Comparison of ENCODE assay signal across 11 cellular contexts in the genomic region with DNA sequence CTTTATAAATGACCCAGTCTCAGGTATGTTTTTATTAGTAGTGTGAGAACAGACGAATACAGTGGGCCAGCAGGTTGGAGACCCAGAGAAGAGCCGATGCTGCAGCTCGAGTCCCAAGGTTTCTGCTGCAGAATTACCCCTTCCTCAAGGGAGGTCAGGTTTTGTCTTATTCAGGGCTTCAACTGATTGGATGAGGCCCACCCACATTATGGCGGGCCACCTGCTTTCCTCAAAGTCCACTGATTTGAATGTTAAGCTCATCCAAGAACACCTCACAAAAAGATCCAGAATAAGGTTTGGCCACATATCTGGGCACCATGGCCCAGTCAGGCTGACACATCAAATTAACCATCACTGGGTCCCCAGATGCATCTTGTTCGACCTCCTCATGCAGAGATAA.
"Had no signal": no experiment of that assay in that cellular context is flagged by ENCODE, and none has a peak within 500 bp of the region (broad histone marks: within the 10 kb centered on the region; RNA-seq: fewer than 3 reads in every experiment).

No MANE protein-coding gene starts in this region.

- H3K27ac Mint-ChIP-seq: GM23338, HFFc6 had no signal

- H3K4me2 ChIP-seq: GM23338 had no signal

- FAIRE-seq: H1, H54 had no signal

- H3K27ac ChIP-seq: GM23248 had no signal

- ATAC-seq: GM23338, HCT116 had no signal

- H3K9me3 Mint-ChIP-seq: GM23338, H9, HFFc6 had no signal

- H2AFZ ChIP-seq: GM23248, GM23338 had no signal

- H3K36me3 ChIP-seq: HAP-1 had no signal

- H3K4me1 ChIP-seq: HAP-1 had no signal

- DNase-seq: GM23248, GOT3, H7, H9, HCEC 1CT, HFFc6 had no signal

- H3K4me3 Mint-ChIP-seq: GM23338, H9, HFFc6 had no signal

- H3K4me3 ChIP-seq: GM23248, GM23338, HAP-1 had no signal

- H3K9ac ChIP-seq: GM23248 had no signal
